2 cellular contexts compared by ENCODE assay signal in genomic region chr1:202045699-202046098, GRCh38.
TF ChIP-seq lines count a peak whose summit lies in the region.

No MANE protein-coding gene starts in this region.

TF ChIP-seq in HCT116, 20 proteins besides CTCF, POLR2A, EP300 and RAD21 (continued from another document):
- no peak for TF ChIP-seq ZBTB33 (IDR thresholded peaks at IDR 0.05; ENCODE audit: extremely low read depth, insufficient replicate concordance, low read length)
- TF ChIP-seq CEBPB (IDR thresholded peaks at IDR 0.05; ENCODE audit: low read depth), result no peak
- no peak for TF ChIP-seq REST (IDR thresholded peaks at IDR 0.05; ENCODE audit: low read depth)
- TF ChIP-seq JUND (IDR thresholded peaks at IDR 0.05), result no peak
- no peak for TF ChIP-seq TCF7L2 (IDR thresholded peaks at IDR 0.05; ENCODE audit: borderline replicate concordance, extremely low read depth, insufficient read depth, insufficient read length)
- TF ChIP-seq SIN3A (IDR thresholded peaks at IDR 0.05; ENCODE audit: low read depth), result no peak
- no peak for TF ChIP-seq ELF1 (IDR thresholded peaks at IDR 0.05; ENCODE audit: borderline replicate concordance, low read depth)
- no peak for TF ChIP-seq ZNF274 (IDR thresholded peaks at IDR 0.05; ENCODE audit: low read depth, low read length)
- no peak for TF ChIP-seq CBX3 (IDR thresholded peaks at IDR 0.05; ENCODE audit: low read depth)
- no peak for TF ChIP-seq POLR2AphosphoS5 (IDR thresholded peaks at IDR 0.05; ENCODE audit: low read depth, low read length)
- TF ChIP-seq EZH2phosphoT487 (IDR thresholded peaks at IDR 0.05; ENCODE audit: borderline replicate concordance), result no peak
- TF ChIP-seq EZH2 (IDR thresholded peaks at IDR 0.05), result no peak

TF ChIP-seq in WTC11, 78 proteins besides CTCF, POLR2A, EP300 and RAD21 (continued from another document):
- TF ChIP-seq ATF6 (CRISPR knock-in tag; IDR thresholded peaks at IDR 0.05) (no peak), RORB (CRISPR knock-in tag; IDR thresholded peaks at IDR 0.05) (no peak), FOXP1 (CRISPR knock-in tag; IDR thresholded peaks at IDR 0.05; ENCODE audit: borderline replicate concordance) (no peak), FOXP4 (CRISPR knock-in tag; IDR thresholded peaks at IDR 0.05) (no peak), PRDM15 (CRISPR knock-in tag; IDR thresholded peaks at IDR 0.05) (no peak), MLX (CRISPR knock-in tag; IDR thresholded peaks at IDR 0.05) (no peak), JUN (CRISPR knock-in tag; IDR thresholded peaks at IDR 0.05) (no peak), FOXJ3 (CRISPR knock-in tag; IDR thresholded peaks at IDR 0.05; ENCODE audit: borderline replicate concordance) (no peak)
